Comparison of ENCODE assay signal across 22 cellular contexts in genomic region chr11:102426000-102426399, GRCh38. TPM values are rescaled to one million over a fixed set of nuclear protein-coding genes. Genes with fewer than 3 reads are reported as not detected.
A peak's percentile ranks its signal among the peaks of the same experiment; 100 is the strongest.
DNase-seq lines count a peak whose midpoint lies in the region; ATAC-seq and TF ChIP-seq lines count a peak whose summit lies in the region.
"Had no signal": no experiment of that assay in that cellular context is flagged by ENCODE, and none has a peak within 500 bp of the region (broad histone marks: within the 10 kb centered on the region; RNA-seq: fewer than 3 reads in every experiment).

No MANE protein-coding gene starts in this region.

- intact Hi-C loops in Panc1 (cut with micrococcal nuclease; ENCODE audit: unreplicated experiment): no loop called here

- H3K27ac Mint-ChIP-seq in activated T-cell treated with anti-CD3 and anti-CD28 coated beads, Interleukin-2, amount 50 U/mL, for 72 hours: peak overlapping the region; percentile 39
- H3K27ac Mint-ChIP-seq in progenitor cell of endocrine pancreas: no peak overlapping the region
- H3K27ac Mint-ChIP-seq: activated T-helper 2 cell treated with anti-CD3 and anti-CD28 coated beads, Interferon-gamma antibody, Interleukin-2, Interleukin-4, amounts not matched to agents 10 μg/mL and 5 μg/mL and 100 μg/mL, durations not matched to agents 14 hours and 24 hours and 36 hours had no signal

- H3K4me3 Mint-ChIP-seq in activated T-cell treated with anti-CD3 and anti-CD28 coated beads, Interleukin-2, amount 50 U/mL, for 72 hours: no peak overlapping the region
- no peak overlapping the region for H3K4me3 Mint-ChIP-seq in activated T-cell treated with anti-CD3 and anti-CD28 coated beads, Interleukin-2, amount 50 U/mL, for 4 hours
- no peak overlapping the region for H3K4me3 Mint-ChIP-seq in progenitor cell of endocrine pancreas (ENCODE audit: low read depth)

- H3K27me3 ChIP-seq in Panc1 (ENCODE audit: control insufficient read depth, insufficient read depth, low read length): no peaks in the 10 kb centered on the region
- H3K27me3 ChIP-seq: esophagus squamous epithelium, pancreas, sigmoid colon, vagina had no signal

- ATAC-seq in activated T-cell treated with anti-CD3 and anti-CD28 coated beads, Interleukin-2, amount 50 U/mL, for 72 hours (replicated peaks in 1 of 2): no peak
- ATAC-seq in activated T-cell treated with anti-CD3 and anti-CD28 coated beads, Interleukin-2, amount 50 U/mL, for 4 hours: no peak
- no peak for ATAC-seq in Panc1
- ATAC-seq in HG03175 (IDR thresholded peaks at IDR 0.05; ENCODE audit: unreplicated experiment): no peak
- ATAC-seq: pancreas had no signal

- H3K36me3 Mint-ChIP-seq in activated T-cell treated with anti-CD3 and anti-CD28 coated beads, Interleukin-2, amount 50 U/mL, for 72 hours (ENCODE audit: insufficient read depth in 2 of 2): peaks cover 3 to 29% of the 10 kb centered on the region in 2 donors
- peaks cover 35% of the 10 kb centered on the region for H3K36me3 Mint-ChIP-seq in activated T-cell treated with anti-CD3 and anti-CD28 coated beads, Interleukin-2, amount 50 U/mL, for 4 hours (ENCODE audit: insufficient read depth)
- H3K36me3 Mint-ChIP-seq in progenitor cell of endocrine pancreas (ENCODE audit: insufficient read depth): peaks cover 6% of the 10 kb centered on the region

- H3K27ac ChIP-seq in Panc1 (ENCODE audit: low read length) (peak overlapping the region; percentile 29; the same call in 1 of the 2 replicates), caudate nucleus (ENCODE audit: low read depth, low read length) (peak overlapping the region; percentile 82), temporal lobe (ENCODE audit: low read depth, low read length) (peak overlapping the region; percentile 45)
- H3K27ac ChIP-seq: esophagus squamous epithelium, pancreas, vagina had no signal

- POLR2A ChIA-PET in Panc1 (lab: Charles Lee): no interaction called here

- H3K4me1 Mint-ChIP-seq in activated T-cell treated with anti-CD3 and anti-CD28 coated beads, Interleukin-2, amount 50 U/mL, for 72 hours (ENCODE audit: low read depth): peaks cover 88% of the 10 kb centered on the region
- H3K4me1 Mint-ChIP-seq in activated T-cell treated with anti-CD3 and anti-CD28 coated beads, Interleukin-2, amount 50 U/mL, for 4 hours (ENCODE audit: low read depth): peaks cover 83% of the 10 kb centered on the region
- H3K4me1 Mint-ChIP-seq in progenitor cell of endocrine pancreas (ENCODE audit: low read depth): peaks cover 47% of the 10 kb centered on the region

- peaks cover 40% of the 10 kb centered on the region for H3K4me1 ChIP-seq in Panc1 (ENCODE audit: control insufficient read depth, insufficient read depth, low read length)

- TF ChIP-seq CTCF in Panc1 (IDR thresholded peaks at IDR 0.05) (no peak), progenitor cell of endocrine pancreas (IDR thresholded peaks at IDR 0.05; ENCODE audit: unreplicated experiment) (no peak)

- in situ Hi-C loops in Panc1 (cut with HindIII; ENCODE audit: low pct_unique_long_range_greater_than_20kb, low sequenced_read_pairs): no loop called here

- TSS peak; percentile 21 for BruUV-seq in Panc1 (replicated peaks; lab: Mats Ljungman, UMichigan)

- no peaks in the 10 kb centered on the region; the same call in 1 of the 2 replicates for H3K36me3 ChIP-seq in Panc1 (ENCODE audit: control insufficient read depth, insufficient read depth, low read length)
- H3K36me3 ChIP-seq: esophagus squamous epithelium, pancreas, sigmoid colon, vagina had no signal

- no peak overlapping the region for H3K4me3 ChIP-seq in Panc1 (ENCODE audit: low read depth in 2 of 2, low read length in 2 of 2)
- H3K4me3 ChIP-seq: esophagus squamous epithelium, pancreas, sigmoid colon, vagina had no signal

- no peaks in the 10 kb centered on the region for H3K27me3 Mint-ChIP-seq in activated T-cell treated with anti-CD3 and anti-CD28 coated beads, Interleukin-2, amount 50 U/mL, for 72 hours (ENCODE audit: low read depth)
- H3K27me3 Mint-ChIP-seq in activated T-cell treated with anti-CD3 and anti-CD28 coated beads, Interleukin-2, amount 50 U/mL, for 4 hours (ENCODE audit: low read depth): no peaks in the 10 kb centered on the region
- no peaks in the 10 kb centered on the region for H3K27me3 Mint-ChIP-seq in progenitor cell of endocrine pancreas

- H3K9me3 ChIP-seq in Panc1 (ENCODE audit: control insufficient read depth, insufficient read depth, low read depth, low read length): no peaks in the 10 kb centered on the region
- H3K9me3 ChIP-seq: esophagus squamous epithelium, pancreas, sigmoid colon, vagina had no signal

- no peak for DNase-seq in activated T-cell treated with anti-CD3 and anti-CD28 coated beads, Interleukin-2, amount 50 U/mL, for 72 hours
- no peak for DNase-seq in activated T-cell treated with anti-CD3 and anti-CD28 coated beads, Interleukin-2, amount 50 U/mL, for 4 hours
- DNase-seq in Panc1 (ENCODE audit: low read depth, low spot score): no peak
- no peak for DNase-seq in caudate nucleus (lab: John Stamatoyannopoulos, UW)
- DNase-seq in NCI-H1417 treated with DMSO at 0.1 percent for 48 hours (lab: John Stamatoyannopoulos, UW): no peak
- no peak for DNase-seq in progenitor cell of endocrine pancreas (ENCODE audit: low spot score, unreplicated experiment)
- DNase-seq: activated CD4-positive, CD25-positive, alpha-beta regulatory T cell treated with anti-CD3 and anti-CD28 coated beads, Interleukin-2, amount 50 U/mL, for 72 hours; anterior cingulate cortex; cerebellar nuclear complex; esophagus squamous epithelium; KBM-7; kidney glomerular epithelial cell; mammary epithelial cell; MV-4-11; NCI-H2029 treated with DMSO at 0.1 percent for 48 hours; NCI-H510A; pancreas; sigmoid colon had no signal

- CTCF ChIA-PET in Panc1 (lab: Charles Lee): no interaction called here

- H3K9me3 Mint-ChIP-seq in activated T-cell treated with anti-CD3 and anti-CD28 coated beads, Interleukin-2, amount 50 U/mL, for 72 hours: no peaks in the 10 kb centered on the region
- H3K9me3 Mint-ChIP-seq in activated T-cell treated with anti-CD3 and anti-CD28 coated beads, Interleukin-2, amount 50 U/mL, for 4 hours: no peaks in the 10 kb centered on the region
- no peaks in the 10 kb centered on the region for H3K9me3 Mint-ChIP-seq in progenitor cell of endocrine pancreas (ENCODE audit: low read depth)
- H3K9me3 Mint-ChIP-seq: activated T-helper 2 cell treated with anti-CD3 and anti-CD28 coated beads, Interferon-gamma antibody, Interleukin-2, Interleukin-4, amounts not matched to agents 10 μg/mL and 5 μg/mL and 100 μg/mL, durations not matched to agents 14 hours and 24 hours and 36 hours had no signal

RNA-seq across cellular contexts. Expression of gene TMEM123, which starts 26.6 kb away (rescaled TPM):
- total RNA-seq in activated T-cell treated with anti-CD3 and anti-CD28 coated beads, Interleukin-2, amount 50 U/mL, for 72 hours: 100 to 1,000 TPM; 279 to 347 TPM
- total RNA-seq in activated T-cell treated with anti-CD3 and anti-CD28 coated beads, Interleukin-2, amount 50 U/mL, for 4 hours: 100 to 1,000 TPM; 177 to 189 (median 187) TPM
- 383 TPM for total RNA-seq in Panc1 (2021; ENCODE audit: unreplicated experiment)
- 252 TPM for polyA plus RNA-seq in Panc1 (2012; ENCODE audit: insufficient read length)
- 93.9 TPM for total RNA-seq in temporal lobe
- total RNA-seq in progenitor cell of endocrine pancreas: 243 and 248 TPM in 2 replicates

Comparison
In these comparisons a context has a peak if more than half of its experiments do, and no peak if none do; other contexts are left out.
1. H3K27ac ChIP-seq: peak in every context shown above with its lines; median percentile 82 in caudate nucleus; 45 in temporal lobe; 29 in Panc1.